ENCODE assay signal across 14 cellular contexts in the genomic region with DNA sequence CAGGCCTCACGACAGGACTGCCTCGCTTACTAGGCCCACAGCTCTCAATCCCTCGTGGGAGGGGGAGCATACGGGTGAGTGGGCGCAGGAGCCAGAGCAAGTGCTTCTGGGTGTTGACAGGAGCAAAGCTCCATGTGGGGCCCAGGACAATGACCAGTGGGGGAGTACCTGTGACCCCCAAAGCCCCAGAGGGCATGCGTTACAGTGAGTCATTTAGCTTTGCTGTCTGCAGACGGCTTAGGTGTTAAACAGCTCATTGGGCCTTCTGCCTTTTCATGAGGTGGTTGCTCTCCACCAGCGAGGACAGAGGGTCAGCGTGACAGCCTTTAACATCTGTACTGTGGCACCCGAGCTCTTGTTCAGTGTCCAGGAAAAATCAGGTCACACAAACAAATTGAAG.
DNase-seq lines count a peak whose midpoint lies in the region; ATAC-seq and TF ChIP-seq lines count a peak whose summit lies in the region.
"Had no signal": no experiment of that assay in that cellular context is flagged by ENCODE, and none has a peak within 500 bp of the region (broad histone marks: within the 10 kb centered on the region; RNA-seq: fewer than 3 reads in every experiment).

No MANE protein-coding gene starts in this region.

- no peak for ATAC-seq in CD4-positive, alpha-beta T cell (ENCODE audit: poor library complexity)
- ATAC-seq in gastrocnemius medialis (no peak), GM18520 (IDR thresholded peaks at IDR 0.05; ENCODE audit: unreplicated experiment) (no peak)
- ATAC-seq: GM12878 had no signal

- no peak overlapping the region for H3K4me3 ChIP-seq in trophoblast cell (ENCODE audit: low read depth, low read length)
- no peak overlapping the region for H3K4me3 ChIP-seq in gastrocnemius medialis
- H3K4me3 ChIP-seq: BLaER1 treated with 17β-estradiol and CSF1 and Interleukin-3, amounts not matched to agents 10 nM and 100 nM; GM12878 had no signal

- H3K4me2 ChIP-seq in trophoblast cell (ENCODE audit: low read length), result no peak overlapping the region
- H3K4me2 ChIP-seq: BLaER1 treated with 17β-estradiol and CSF1 and Interleukin-3, amounts not matched to agents 10 nM and 100 nM had no signal

- peaks cover 51% of the 10 kb centered on the region for H3K4me1 Mint-ChIP-seq in CD4-positive, alpha-beta T cell (ENCODE audit: low read depth)

- H3K79me1 ChIP-seq in trophoblast cell (ENCODE audit: low read length), result no peaks in the 10 kb centered on the region

- no peak for DNase-seq in CD4-positive, alpha-beta T cell
- DNase-seq in trophoblast cell, result no peak
- no peak for DNase-seq in gastrocnemius medialis
- no peak for DNase-seq in activated effector memory CD4-positive, alpha-beta T cell treated with anti-CD3 and anti-CD28 coated beads, Interleukin-2, amount 50 U/mL, for 16 hours
- DNase-seq: ACHN; CD4-positive, CD25-positive, alpha-beta regulatory T cell; DMS79; GOT3; H9 had no signal

- no peak overlapping the region for H4K8ac ChIP-seq in trophoblast cell (ENCODE audit: low read depth, low read length)

- peak overlapping the region; percentile 82 for H3K27ac Mint-ChIP-seq in CD4-positive, alpha-beta T cell

- H4K12ac ChIP-seq in trophoblast cell (ENCODE audit: low read depth, low read length), result no peak overlapping the region

- no peak overlapping the region for H2AFZ ChIP-seq in trophoblast cell (ENCODE audit: insufficient read depth, low read length, poor library complexity)

- peak overlapping the region; percentile 31 for H2BK120ac ChIP-seq in trophoblast cell (ENCODE audit: insufficient read depth, low read length, poor library complexity)

- no peak overlapping the region for H2BK5ac ChIP-seq in trophoblast cell (ENCODE audit: low read depth, low read length, poor library complexity)

- no peak overlapping the region for H3K4ac ChIP-seq in trophoblast cell (ENCODE audit: low read depth, low read length)

- no peaks in the 10 kb centered on the region for H3K9me3 Mint-ChIP-seq in CD4-positive, alpha-beta T cell
- H3K9me3 Mint-ChIP-seq: H9 had no signal

- H3K9me3 ChIP-seq in CD4-positive, alpha-beta T cell (ENCODE audit: control insufficient read depth, low read length), result no peaks in the 10 kb centered on the region
- no peaks in the 10 kb centered on the region for H3K9me3 ChIP-seq in trophoblast cell (ENCODE audit: insufficient read depth, low read depth, low read length)
- H3K9me3 ChIP-seq in gastrocnemius medialis, result no peaks in the 10 kb centered on the region

- no peak overlapping the region for H3K9ac ChIP-seq in trophoblast cell (ENCODE audit: low read length)
- H3K9ac ChIP-seq: BLaER1 treated with 17β-estradiol and CSF1 and Interleukin-3, amounts not matched to agents 10 nM and 100 nM had no signal

- no peak overlapping the region for H3K18ac ChIP-seq in trophoblast cell (ENCODE audit: low read length)

- no peak overlapping the region for H2AK5ac ChIP-seq in trophoblast cell (ENCODE audit: low read length)

- no peak overlapping the region for H3K27ac ChIP-seq in CD4-positive, alpha-beta T cell (ENCODE audit: low read depth, low read length)
- H3K27ac ChIP-seq in angular gyrus (ENCODE audit: low read depth, low read length) (peak overlapping the region; percentile 30), layer of hippocampus (ENCODE audit: low read depth, low read length) (peak overlapping the region; percentile 39), trophoblast cell (ENCODE audit: low read depth, low read length) (no peak overlapping the region), gastrocnemius medialis (no peak overlapping the region)
- H3K27ac ChIP-seq: BLaER1 treated with 17β-estradiol and CSF1 and Interleukin-3, amounts not matched to agents 10 nM and 100 nM had no signal

- POLR2A ChIA-PET in CD4-positive, alpha-beta T cell (lab: Charles Lee), result no interaction called here

- no CpG with 5 or more reads among the region's 10 CpGs for WGBS in trophoblast cell (ENCODE audit: extremely low coverage, insufficient coverage, insufficient read length)

- H3K36me3 Mint-ChIP-seq in CD4-positive, alpha-beta T cell (ENCODE audit: low read depth), result peaks cover 4% of the 10 kb centered on the region

- in situ Hi-C loops in gastrocnemius medialis (cut with MboI; ENCODE audit: low sequenced_read_pairs in 4 of 4), result no loop called here

- H3K36me3 ChIP-seq in trophoblast cell (ENCODE audit: control insufficient read depth in 1 of 2, insufficient read depth in 2 of 2, low read length in 2 of 2) (no peaks in the 10 kb centered on the region), gastrocnemius medialis (no peaks in the 10 kb centered on the region)
- H3K36me3 ChIP-seq: BLaER1 treated with 17β-estradiol and CSF1 and Interleukin-3, amounts not matched to agents 10 nM and 100 nM had no signal

- no peak for TF ChIP-seq CTCF in CD4-positive, alpha-beta T cell (IDR thresholded peaks at IDR 0.05)
- TF ChIP-seq CTCF in gastrocnemius medialis (IDR thresholded peaks at IDR 0.05 in 4 of 5, conservative IDR thresholded peaks at IDR 0.05 in 1 of 5), result no peak

- H3K27me3 Mint-ChIP-seq in CD4-positive, alpha-beta T cell, result no peaks in the 10 kb centered on the region
- H3K27me3 Mint-ChIP-seq: CD4-positive, CD25-positive, alpha-beta regulatory T cell had no signal

- no peak overlapping the region for H3K14ac ChIP-seq in trophoblast cell (ENCODE audit: low read length)

- no peaks in the 10 kb centered on the region for H3K27me3 ChIP-seq in CD4-positive, alpha-beta T cell (ENCODE audit: control insufficient read depth, insufficient read depth, low read length)
- no peaks in the 10 kb centered on the region for H3K27me3 ChIP-seq in layer of hippocampus (ENCODE audit: control insufficient read depth, insufficient read depth, low read length)
- H3K27me3 ChIP-seq in trophoblast cell (ENCODE audit: insufficient read depth, low read length), result no peaks in the 10 kb centered on the region
- H3K27me3 ChIP-seq in gastrocnemius medialis, result no peaks in the 10 kb centered on the region
- H3K27me3 ChIP-seq: BLaER1 treated with 17β-estradiol and CSF1 and Interleukin-3, amounts not matched to agents 10 nM and 100 nM had no signal

- CTCF ChIA-PET in CD4-positive, alpha-beta T cell (lab: Charles Lee), result interaction anchor here (1.2 kb wide), 1 partner anchor 8 kb away, joined by 3 read pairs; no protein-coding TSS in a partner anchor

- H3K4me1 ChIP-seq in trophoblast cell (ENCODE audit: control insufficient read depth in 1 of 2, insufficient read depth in 2 of 2, low read length in 2 of 2) (no peaks in the 10 kb centered on the region), gastrocnemius medialis (peaks cover 3 to 10% of the 10 kb centered on the region in 2 donors)

- H3K4me3 Mint-ChIP-seq in CD4-positive, alpha-beta T cell, result no peak overlapping the region
- H3K4me3 Mint-ChIP-seq: H9 had no signal

- H2BK12ac ChIP-seq in trophoblast cell (ENCODE audit: low read length), result no peak overlapping the region

- no peaks in the 10 kb centered on the region for H3K79me2 ChIP-seq in trophoblast cell (ENCODE audit: control insufficient read depth, insufficient read depth, low read length, poor library complexity)

- no peak overlapping the region for H3K23ac ChIP-seq in trophoblast cell (ENCODE audit: low read length)

- no peak overlapping the region for H4K91ac ChIP-seq in trophoblast cell (ENCODE audit: low read depth, low read length)

- intact Hi-C loops in CD4-positive, alpha-beta T cell (cut with DNase I, micrococcal nuclease), result loop anchor here in 1 of 2 experiments (2.0 kb wide), 2 partner anchors 37 to 79 kb away; a partner anchor contains a TSS
- intact Hi-C loops in gastrocnemius medialis (cut with DNase I; ENCODE audit: low total_unique reads), result no loop called here

- no peak for TF ChIP-seq POLR2A in gastrocnemius medialis (IDR thresholded peaks at IDR 0.05)

Comparison
In these comparisons a context has a peak if more than half of its experiments do, and no peak if none do; other contexts are left out.
1. H3K27ac ChIP-seq: peak in angular gyrus (single experiment) and layer of hippocampus (single experiment); none in CD4-positive, alpha-beta T cell (single experiment), trophoblast cell (single experiment) and gastrocnemius medialis (0 of 4).